In genomic region chr17:50361561-50362480, GRCh38 we compare ENCODE assay signal across 8 cellular contexts. TPM values are rescaled to one million over a fixed set of nuclear protein-coding genes. Genes with fewer than 3 reads are reported as not detected.
DNase-seq lines count a peak whose midpoint lies in the region; ATAC-seq and TF ChIP-seq lines count a peak whose summit lies in the region.

No MANE protein-coding gene starts in this region.

- peak; percentile 59 for DNase-seq in BE2C
- DNase-seq in NCI-H2171 (lab: John Stamatoyannopoulos, UW): peak; percentile 4
- peak; percentile 82 for DNase-seq in cerebellar cortex (ENCODE audit: low spot score)
- peak; percentile 46 to 65 for DNase-seq in left colon
- DNase-seq in stimulated activated CD4-positive, alpha-beta T cell treated with anti-CD3 and anti-CD28 coated beads, Interleukin-4, amount 100 ng/mL, for 1 hour: peak; percentile 51

- peaks cover 23% of the 10 kb centered on the region for H3K36me3 ChIP-seq in BE2C

- intact Hi-C loops in left colon (cut with DNase I, micrococcal nuclease): no loop called here

- ATAC-seq in GM19463 (IDR thresholded peaks at IDR 0.05; ENCODE audit: unreplicated experiment) (peak; percentile 62), left colon (peak; percentile 82), HG03097 (IDR thresholded peaks at IDR 0.05; ENCODE audit: low FRiP score, unreplicated experiment) (no peak)

- no peak overlapping the region for H3K4me3 ChIP-seq in BE2C (ENCODE audit: low read depth, low read length)

- peaks cover 10% of the 10 kb centered on the region for H3K4me1 ChIP-seq in BE2C

- no peaks in the 10 kb centered on the region for H3K9me3 ChIP-seq in BE2C

- TF ChIP-seq CTCF in BE2C (IDR thresholded peaks at IDR 0.05; ENCODE audit: low read depth, low read length): peak; percentile 83
- TF ChIP-seq CTCF in VCaP (conservative IDR thresholded peaks at IDR 0.05): peak; percentile 82

- H3K27me3 ChIP-seq in BE2C: no peaks in the 10 kb centered on the region

- H3K27ac ChIP-seq in VCaP: peak overlapping the region; percentile 30

RNA-seq across cellular contexts. Expression of gene MRPL27, which starts 11.2 kb away (rescaled TPM):
- 201 TPM for polyA plus RNA-seq in BE2C (2012; ENCODE audit: insufficient read depth, insufficient read length, low read depth)
- 10 to 100 TPM; 73.4 to 85.4 TPM for total RNA-seq in left colon

RNA-seq across cellular contexts. Expression of gene EME1, which starts 11.2 kb away (rescaled TPM):
- polyA plus RNA-seq in BE2C (2012; ENCODE audit: insufficient read depth, insufficient read length, low read depth): 7.6 TPM
- total RNA-seq in left colon: 1 to 10 TPM in 1 of 2 donors, under 1 TPM in 1; 0.61 to 1.9 TPM

RNA-seq across cellular contexts. Expression of gene XYLT2, which starts 15.9 kb away (rescaled TPM):
- polyA plus RNA-seq in BE2C (2012; ENCODE audit: insufficient read depth, insufficient read length, low read depth): 15.8 TPM
- total RNA-seq in left colon: 10 to 100 TPM; 18.1 to 20.2 TPM

RNA-seq across cellular contexts. Expression of gene LRRC59, which starts 35.5 kb away (rescaled TPM):
- 302 TPM for polyA plus RNA-seq in BE2C (2012; ENCODE audit: insufficient read depth, insufficient read length, low read depth)
- 100 to 1,000 TPM; 113 to 155 TPM for total RNA-seq in left colon

Comparison
In these comparisons a context has a peak if more than half of its experiments do, and no peak if none do; other contexts are left out.
1. DNase-seq: peak in every context shown above with its lines; median percentile 82 in cerebellar cortex; 59 in BE2C; 56 in left colon; 51 in stimulated activated CD4-positive, alpha-beta T cell treated with anti-CD3 and anti-CD28 coated beads, Interleukin-4, amount 100 ng/mL, for 1 hour; 4 in NCI-H2171.